ENCODE assay signal across 1 cellular context in the genomic region with DNA sequence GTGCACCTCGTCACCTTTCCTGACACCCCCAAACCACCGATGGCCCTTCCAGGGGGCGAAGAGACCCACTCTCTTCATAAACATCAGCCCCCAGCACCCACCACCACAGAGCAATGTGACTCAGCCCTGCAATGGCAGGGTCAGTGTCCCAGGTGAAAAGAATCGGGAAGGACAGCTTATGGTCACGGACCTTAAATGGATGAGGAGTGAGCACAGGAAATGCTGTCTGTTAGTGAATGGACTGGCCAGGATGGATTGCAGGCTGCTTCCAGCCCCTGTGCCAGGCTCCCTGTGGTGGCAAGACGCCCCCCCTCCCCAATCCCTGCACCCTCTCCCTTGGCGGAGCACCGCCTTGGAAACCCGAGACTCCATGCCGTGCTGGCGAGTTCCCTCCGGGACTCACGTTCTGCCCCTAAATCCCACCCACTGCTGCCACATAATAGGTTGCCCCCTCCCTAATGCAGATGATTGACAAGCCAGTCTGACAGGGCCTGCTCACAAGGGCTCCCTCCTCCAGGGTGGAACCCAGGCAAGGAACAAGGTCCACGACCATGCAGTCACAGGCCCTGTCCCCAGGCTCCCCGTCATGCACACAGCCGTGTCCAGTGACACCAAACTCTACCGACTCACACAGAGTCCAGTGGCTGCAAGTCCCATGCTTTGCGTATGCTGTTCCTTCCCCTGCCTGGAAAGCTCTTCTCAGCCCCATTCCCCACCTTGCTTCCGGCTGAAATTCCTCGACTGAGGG.
A peak's percentile ranks its signal among the peaks of the same experiment; 100 is the strongest.
TF ChIP-seq lines count a peak whose summit lies in the region.

No MANE protein-coding gene starts in this region.

TF ChIP-seq in HepG2, 621 proteins besides CTCF, POLR2A, EP300 and RAD21 (continued from another document and continues in another):
- TF ChIP-seq, protein P1, sequence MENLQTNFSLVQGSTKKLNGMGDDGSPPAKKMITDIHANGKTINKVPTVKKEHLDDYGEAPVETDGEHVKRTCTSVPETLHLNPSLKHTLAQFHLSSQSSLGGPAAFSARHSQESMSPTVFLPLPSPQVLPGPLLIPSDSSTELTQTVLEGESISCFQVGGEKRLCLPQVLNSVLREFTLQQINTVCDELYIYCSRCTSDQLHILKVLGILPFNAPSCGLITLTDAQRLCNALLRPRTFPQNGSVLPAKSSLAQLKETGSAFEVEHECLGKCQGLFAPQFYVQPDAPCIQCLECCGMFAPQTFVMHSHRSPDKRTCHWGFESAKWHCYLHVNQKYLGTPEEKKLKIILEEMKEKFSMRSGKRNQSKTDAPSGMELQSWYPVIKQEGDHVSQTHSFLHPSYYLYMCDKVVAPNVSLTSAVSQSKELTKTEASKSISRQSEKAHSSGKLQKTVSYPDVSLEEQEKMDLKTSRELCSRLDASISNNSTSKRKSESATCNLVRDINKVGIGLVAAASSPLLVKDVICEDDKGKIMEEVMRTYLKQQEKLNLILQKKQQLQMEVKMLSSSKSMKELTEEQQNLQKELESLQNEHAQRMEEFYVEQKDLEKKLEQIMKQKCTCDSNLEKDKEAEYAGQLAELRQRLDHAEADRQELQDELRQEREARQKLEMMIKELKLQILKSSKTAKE (CRISPR knock-in tag; IDR thresholded peaks at IDR 0.05; ENCODE audit: borderline replicate concordance), result no peak
- TF ChIP-seq DPF2 (CRISPR knock-in tag; IDR thresholded peaks at IDR 0.05; ENCODE audit: borderline replicate concordance, low read depth) (no peak), ZNF282 (IDR thresholded peaks at IDR 0.05; ENCODE audit: partially characterized antibody) (no peak), NPAS2 (CRISPR knock-in tag; IDR thresholded peaks at IDR 0.05; ENCODE audit: borderline replicate concordance) (no peak), ZBTB7A (CRISPR knock-in tag; IDR thresholded peaks at IDR 0.05) (0 out of 2 replicates have a peak, but pooled peaks have one; percentile 53), ZFP36L2 (CRISPR knock-in tag; IDR thresholded peaks at IDR 0.05) (no peak), ZNF569 (CRISPR knock-in tag; IDR thresholded peaks at IDR 0.05; ENCODE audit: borderline replicate concordance) (no peak), TMF1 (CRISPR knock-in tag; IDR thresholded peaks at IDR 0.05; ENCODE audit: low read depth) (no peak), RARG (CRISPR knock-in tag; IDR thresholded peaks at IDR 0.05; ENCODE audit: low read depth) (no peak), ZXDC (CRISPR knock-in tag; IDR thresholded peaks at IDR 0.05) (no peak), ZNF235 (CRISPR knock-in tag; IDR thresholded peaks at IDR 0.05; ENCODE audit: borderline replicate concordance) (no peak), ZNF24 (IDR thresholded peaks at IDR 0.05) (no peak), ZMYM2 (CRISPR knock-in tag; IDR thresholded peaks at IDR 0.05) (peak; percentile 48; the same call in 1 of the 2 replicates), NR2F2 (IDR thresholded peaks at IDR 0.05; ENCODE audit: borderline replicate concordance, low read depth) (no peak), HNRNPH1 (optimal IDR thresholded peaks at IDR 0.05; ENCODE audit: low read depth, low read length) (no peak), RNF2 (conservative IDR thresholded peaks at IDR 0.05; ENCODE audit: low read depth) (no peak), MATR3 (CRISPR knock-in tag; IDR thresholded peaks at IDR 0.05) (no peak), PCBP2 (optimal IDR thresholded peaks at IDR 0.05; ENCODE audit: low read depth, low read length, poor library complexity, severe bottlenecking) (no peak), PHF20 (CRISPR knock-in tag; IDR thresholded peaks at IDR 0.05) (no peak), SMAD1 (CRISPR knock-in tag; IDR thresholded peaks at IDR 0.05; ENCODE audit: borderline replicate concordance, low read depth) (no peak), PRDM15 (CRISPR knock-in tag; IDR thresholded peaks at IDR 0.05) (peak; percentile 96), NONO (IDR thresholded peaks at IDR 0.05) (no peak), NONO (CRISPR knock-in tag; conservative IDR thresholded peaks at IDR 0.05) (peak; percentile 76), ZNF607 (CRISPR knock-in tag; IDR thresholded peaks at IDR 0.05; ENCODE audit: borderline replicate concordance) (peak; percentile 76), ZNF614 (CRISPR knock-in tag; IDR thresholded peaks at IDR 0.05; ENCODE audit: borderline replicate concordance) (no peak; the same call in 1 of the 2 replicates), MAFK (conservative IDR thresholded peaks at IDR 0.05 in 1 of 2, IDR thresholded peaks at IDR 0.05 in 1 of 2; ENCODE audit: low read length in 2 of 2) (no peak), TCF7L2 (IDR thresholded peaks at IDR 0.05; ENCODE audit: low read depth, low read length) (no peak), ZNF143 (CRISPR knock-in tag; IDR thresholded peaks at IDR 0.05) (peak; percentile 28), PAWR (CRISPR knock-in tag; IDR thresholded peaks at IDR 0.05; ENCODE audit: borderline replicate concordance) (no peak), ZNF619 (CRISPR knock-in tag; IDR thresholded peaks at IDR 0.05) (no peak), ZSCAN30 (CRISPR knock-in tag; IDR thresholded peaks at IDR 0.05) (no peak), ZNF354B (CRISPR knock-in tag; IDR thresholded peaks at IDR 0.05) (no peak), ZNF841 (CRISPR knock-in tag; IDR thresholded peaks at IDR 0.05; ENCODE audit: borderline replicate concordance) (0 out of 2 replicates have a peak, but pooled peaks have one; percentile 8), SATB2 (CRISPR knock-in tag; IDR thresholded peaks at IDR 0.05) (no peak), MED1 (CRISPR knock-in tag; IDR thresholded peaks at IDR 0.05) (peak; percentile 48; the same call in 1 of the 2 replicates), ZBTB20 (CRISPR knock-in tag; IDR thresholded peaks at IDR 0.05; ENCODE audit: borderline replicate concordance, low read depth) (no peak)
- TF ChIP-seq, protein P2, sequence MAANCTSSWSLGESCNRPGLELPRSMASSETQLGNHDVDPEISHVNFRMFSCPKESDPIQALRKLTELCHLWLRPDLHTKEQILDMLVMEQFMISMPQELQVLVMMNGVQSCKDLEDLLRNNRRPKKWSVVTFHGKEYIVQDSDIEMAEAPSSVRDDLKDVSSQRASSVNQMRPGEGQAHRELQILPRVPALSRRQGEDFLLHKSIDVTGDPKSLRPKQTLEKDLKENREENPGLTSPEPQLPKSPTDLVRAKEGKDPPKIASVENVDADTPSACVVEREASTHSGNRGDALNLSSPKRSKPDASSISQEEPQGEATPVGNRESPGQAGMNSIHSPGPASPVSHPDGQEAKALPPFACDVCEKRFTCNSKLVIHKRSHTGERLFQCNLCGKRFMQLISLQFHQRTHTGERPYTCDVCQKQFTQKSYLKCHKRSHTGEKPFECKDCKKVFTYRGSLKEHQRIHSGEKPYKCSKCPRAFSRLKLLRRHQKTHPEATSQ (CRISPR knock-in tag; IDR thresholded peaks at IDR 0.05; ENCODE audit: borderline replicate concordance), result 0 out of 2 replicates have a peak, but pooled peaks have one; percentile 67
- TF ChIP-seq, protein P3, sequence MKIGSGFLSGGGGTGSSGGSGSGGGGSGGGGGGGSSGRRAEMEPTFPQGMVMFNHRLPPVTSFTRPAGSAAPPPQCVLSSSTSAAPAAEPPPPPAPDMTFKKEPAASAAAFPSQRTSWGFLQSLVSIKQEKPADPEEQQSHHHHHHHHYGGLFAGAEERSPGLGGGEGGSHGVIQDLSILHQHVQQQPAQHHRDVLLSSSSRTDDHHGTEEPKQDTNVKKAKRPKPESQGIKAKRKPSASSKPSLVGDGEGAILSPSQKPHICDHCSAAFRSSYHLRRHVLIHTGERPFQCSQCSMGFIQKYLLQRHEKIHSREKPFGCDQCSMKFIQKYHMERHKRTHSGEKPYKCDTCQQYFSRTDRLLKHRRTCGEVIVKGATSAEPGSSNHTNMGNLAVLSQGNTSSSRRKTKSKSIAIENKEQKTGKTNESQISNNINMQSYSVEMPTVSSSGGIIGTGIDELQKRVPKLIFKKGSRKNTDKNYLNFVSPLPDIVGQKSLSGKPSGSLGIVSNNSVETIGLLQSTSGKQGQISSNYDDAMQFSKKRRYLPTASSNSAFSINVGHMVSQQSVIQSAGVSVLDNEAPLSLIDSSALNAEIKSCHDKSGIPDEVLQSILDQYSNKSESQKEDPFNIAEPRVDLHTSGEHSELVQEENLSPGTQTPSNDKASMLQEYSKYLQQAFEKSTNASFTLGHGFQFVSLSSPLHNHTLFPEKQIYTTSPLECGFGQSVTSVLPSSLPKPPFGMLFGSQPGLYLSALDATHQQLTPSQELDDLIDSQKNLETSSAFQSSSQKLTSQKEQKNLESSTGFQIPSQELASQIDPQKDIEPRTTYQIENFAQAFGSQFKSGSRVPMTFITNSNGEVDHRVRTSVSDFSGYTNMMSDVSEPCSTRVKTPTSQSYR (CRISPR knock-in tag; IDR thresholded peaks at IDR 0.05; ENCODE audit: borderline replicate concordance), result no peak
- TF ChIP-seq, protein P4, sequence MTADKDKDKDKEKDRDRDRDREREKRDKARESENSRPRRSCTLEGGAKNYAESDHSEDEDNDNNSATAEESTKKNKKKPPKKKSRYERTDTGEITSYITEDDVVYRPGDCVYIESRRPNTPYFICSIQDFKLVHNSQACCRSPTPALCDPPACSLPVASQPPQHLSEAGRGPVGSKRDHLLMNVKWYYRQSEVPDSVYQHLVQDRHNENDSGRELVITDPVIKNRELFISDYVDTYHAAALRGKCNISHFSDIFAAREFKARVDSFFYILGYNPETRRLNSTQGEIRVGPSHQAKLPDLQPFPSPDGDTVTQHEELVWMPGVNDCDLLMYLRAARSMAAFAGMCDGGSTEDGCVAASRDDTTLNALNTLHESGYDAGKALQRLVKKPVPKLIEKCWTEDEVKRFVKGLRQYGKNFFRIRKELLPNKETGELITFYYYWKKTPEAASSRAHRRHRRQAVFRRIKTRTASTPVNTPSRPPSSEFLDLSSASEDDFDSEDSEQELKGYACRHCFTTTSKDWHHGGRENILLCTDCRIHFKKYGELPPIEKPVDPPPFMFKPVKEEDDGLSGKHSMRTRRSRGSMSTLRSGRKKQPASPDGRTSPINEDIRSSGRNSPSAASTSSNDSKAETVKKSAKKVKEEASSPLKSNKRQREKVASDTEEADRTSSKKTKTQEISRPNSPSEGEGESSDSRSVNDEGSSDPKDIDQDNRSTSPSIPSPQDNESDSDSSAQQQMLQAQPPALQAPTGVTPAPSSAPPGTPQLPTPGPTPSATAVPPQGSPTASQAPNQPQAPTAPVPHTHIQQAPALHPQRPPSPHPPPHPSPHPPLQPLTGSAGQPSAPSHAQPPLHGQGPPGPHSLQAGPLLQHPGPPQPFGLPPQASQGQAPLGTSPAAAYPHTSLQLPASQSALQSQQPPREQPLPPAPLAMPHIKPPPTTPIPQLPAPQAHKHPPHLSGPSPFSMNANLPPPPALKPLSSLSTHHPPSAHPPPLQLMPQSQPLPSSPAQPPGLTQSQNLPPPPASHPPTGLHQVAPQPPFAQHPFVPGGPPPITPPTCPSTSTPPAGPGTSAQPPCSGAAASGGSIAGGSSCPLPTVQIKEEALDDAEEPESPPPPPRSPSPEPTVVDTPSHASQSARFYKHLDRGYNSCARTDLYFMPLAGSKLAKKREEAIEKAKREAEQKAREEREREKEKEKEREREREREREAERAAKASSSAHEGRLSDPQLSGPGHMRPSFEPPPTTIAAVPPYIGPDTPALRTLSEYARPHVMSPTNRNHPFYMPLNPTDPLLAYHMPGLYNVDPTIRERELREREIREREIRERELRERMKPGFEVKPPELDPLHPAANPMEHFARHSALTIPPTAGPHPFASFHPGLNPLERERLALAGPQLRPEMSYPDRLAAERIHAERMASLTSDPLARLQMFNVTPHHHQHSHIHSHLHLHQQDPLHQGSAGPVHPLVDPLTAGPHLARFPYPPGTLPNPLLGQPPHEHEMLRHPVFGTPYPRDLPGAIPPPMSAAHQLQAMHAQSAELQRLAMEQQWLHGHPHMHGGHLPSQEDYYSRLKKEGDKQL (CRISPR knock-in tag; IDR thresholded peaks at IDR 0.05; ENCODE audit: low read depth), result no peak
- TF ChIP-seq, protein P5, sequence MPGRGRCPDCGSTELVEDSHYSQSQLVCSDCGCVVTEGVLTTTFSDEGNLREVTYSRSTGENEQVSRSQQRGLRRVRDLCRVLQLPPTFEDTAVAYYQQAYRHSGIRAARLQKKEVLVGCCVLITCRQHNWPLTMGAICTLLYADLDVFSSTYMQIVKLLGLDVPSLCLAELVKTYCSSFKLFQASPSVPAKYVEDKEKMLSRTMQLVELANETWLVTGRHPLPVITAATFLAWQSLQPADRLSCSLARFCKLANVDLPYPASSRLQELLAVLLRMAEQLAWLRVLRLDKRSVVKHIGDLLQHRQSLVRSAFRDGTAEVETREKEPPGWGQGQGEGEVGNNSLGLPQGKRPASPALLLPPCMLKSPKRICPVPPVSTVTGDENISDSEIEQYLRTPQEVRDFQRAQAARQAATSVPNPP (CRISPR knock-in tag; IDR thresholded peaks at IDR 0.05), result no peak
